ENCODE assay signal across 16 cellular contexts in the genomic region with DNA sequence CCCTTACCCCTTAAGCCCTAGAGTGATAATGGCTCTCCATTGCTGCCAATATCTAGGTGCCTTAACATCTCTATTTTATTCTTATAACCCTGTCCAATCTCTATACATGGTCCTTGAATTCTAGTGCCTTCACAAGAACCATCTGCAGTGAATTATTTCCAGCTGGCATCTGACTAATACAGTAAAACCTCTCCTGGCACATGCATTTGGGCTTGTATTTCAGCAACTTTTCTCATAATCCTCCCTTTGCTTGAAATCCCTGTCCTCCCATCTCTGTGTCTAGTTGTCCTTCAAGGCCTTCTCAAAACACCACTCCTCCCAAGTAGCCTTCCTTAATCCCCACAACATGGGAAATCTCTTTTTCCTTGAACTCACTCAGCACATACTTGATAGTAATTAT. TPM values are rescaled to one million over a fixed set of nuclear protein-coding genes. Genes with fewer than 3 reads are reported as not detected.
DNase-seq lines count a peak whose midpoint lies in the region; ATAC-seq and TF ChIP-seq lines count a peak whose summit lies in the region.
"Had no signal": no experiment of that assay in that cellular context is flagged by ENCODE, and none has a peak within 500 bp of the region (broad histone marks: within the 10 kb centered on the region; RNA-seq: fewer than 3 reads in every experiment).

No MANE protein-coding gene starts in this region.

- CTCF ChIA-PET in naive thymus-derived CD4-positive, alpha-beta T cell (lab: Charles Lee): no interaction called here

- peak overlapping the region; percentile 51 for H3K27ac Mint-ChIP-seq in HFFc6
- no peak overlapping the region for H3K27ac Mint-ChIP-seq in naive thymus-derived CD4-positive, alpha-beta T cell

- POLR2A ChIA-PET in naive thymus-derived CD4-positive, alpha-beta T cell (lab: Charles Lee): no interaction called here

- TF ChIP-seq CTCF in AG10803 (conservative IDR thresholded peaks at IDR 0.05; ENCODE audit: low read length) (no peak), HFFc6 (IDR thresholded peaks at IDR 0.05) (no peak), lower lobe of right lung (IDR thresholded peaks at IDR 0.05) (no peak)

- H3K36me3 ChIP-seq in lower lobe of right lung: no peaks in the 10 kb centered on the region
- no peaks in the 10 kb centered on the region for H3K36me3 ChIP-seq in naive thymus-derived CD4-positive, alpha-beta T cell (ENCODE audit: control insufficient read depth in 2 of 3, insufficient read depth in 3 of 3, low read length in 3 of 3)
- H3K36me3 ChIP-seq: BLaER1 treated with 17β-estradiol and CSF1 and Interleukin-3, amounts not matched to agents 10 nM and 100 nM had no signal

- intact Hi-C loops in lower lobe of right lung (cut with DNase I): no loop called here
- intact Hi-C loops in naive thymus-derived CD4-positive, alpha-beta T cell (cut with micrococcal nuclease): no loop called here

- no peaks in the 10 kb centered on the region for H3K4me1 ChIP-seq in lower lobe of right lung
- no peaks in the 10 kb centered on the region for H3K4me1 ChIP-seq in naive thymus-derived CD4-positive, alpha-beta T cell (ENCODE audit: control insufficient read depth in 2 of 2, insufficient read depth in 2 of 2, low read length in 2 of 2)

- no peak overlapping the region for H3K4me3 Mint-ChIP-seq in HFFc6
- no peak overlapping the region for H3K4me3 Mint-ChIP-seq in naive thymus-derived CD4-positive, alpha-beta T cell

- no peaks in the 10 kb centered on the region for H3K9me3 ChIP-seq in lower lobe of right lung
- H3K9me3 ChIP-seq in naive thymus-derived CD4-positive, alpha-beta T cell (ENCODE audit: control insufficient read depth in 2 of 3, low read length in 3 of 3): no peaks in the 10 kb centered on the region

- peaks cover 37% of the 10 kb centered on the region for H3K36me3 Mint-ChIP-seq in HFFc6 (ENCODE audit: low read depth)
- no peaks in the 10 kb centered on the region for H3K36me3 Mint-ChIP-seq in naive thymus-derived CD4-positive, alpha-beta T cell

- H3K4me1 Mint-ChIP-seq in HFFc6 (ENCODE audit: low read depth): peaks cover 48% of the 10 kb centered on the region
- H3K4me1 Mint-ChIP-seq in naive thymus-derived CD4-positive, alpha-beta T cell: peaks cover 0 to 9% (median 0%) of the 10 kb centered on the region in 7 donors

- H3K27ac ChIP-seq in lower lobe of right lung (no peak overlapping the region), caudate nucleus (ENCODE audit: low read depth, low read length) (no peak overlapping the region)
- no peak overlapping the region for H3K27ac ChIP-seq in naive thymus-derived CD4-positive, alpha-beta T cell (ENCODE audit: low read depth, low read length)
- H3K27ac ChIP-seq: BLaER1 treated with 17β-estradiol and CSF1 and Interleukin-3, amounts not matched to agents 10 nM and 100 nM; KMS-11 had no signal

- no peaks in the 10 kb centered on the region for H3K27me3 ChIP-seq in lower lobe of right lung (ENCODE audit: low read depth)
- no peaks in the 10 kb centered on the region for H3K27me3 ChIP-seq in naive thymus-derived CD4-positive, alpha-beta T cell (ENCODE audit: control insufficient read depth in 2 of 2, insufficient read depth in 2 of 2, low read length in 2 of 2)
- H3K27me3 ChIP-seq: BLaER1 treated with 17β-estradiol and CSF1 and Interleukin-3, amounts not matched to agents 10 nM and 100 nM had no signal

- no peaks in the 10 kb centered on the region for H3K9me3 Mint-ChIP-seq in HFFc6
- peaks cover 0 to 17% (median 8%) of the 10 kb centered on the region in 11 donors for H3K9me3 Mint-ChIP-seq in naive thymus-derived CD4-positive, alpha-beta T cell

- ATAC-seq in lower lobe of right lung: no peak
- ATAC-seq in naive thymus-derived CD4-positive, alpha-beta T cell: no peak
- ATAC-seq: Right ventricle myocardium inferior had no signal

- peak; percentile 85 for DNase-seq in AG10803 (ENCODE audit: low read depth)
- peak; percentile 47 for DNase-seq in HFFc6
- peak; percentile 63 for DNase-seq in dedifferentiated amniotic fluid mesenchymal stem cell (ENCODE audit: extremely low spot score)
- peak; percentile 61 for DNase-seq in myocyte (ENCODE audit: low read depth)
- DNase-seq in lower lobe of right lung: no peak
- DNase-seq in UCSD-AML1 (lab: John Stamatoyannopoulos, UW; ENCODE audit: unreplicated experiment): no peak
- no peak for DNase-seq in caudate nucleus (lab: John Stamatoyannopoulos, UW)
- DNase-seq in naive thymus-derived CD4-positive, alpha-beta T cell: no peak
- DNase-seq: DMS153, NCI-H1930, NCI-H2171 treated with DMSO at 0.1 percent for 48 hours, NCI-H510A, NCI-H82 had no signal

- H3K27me3 Mint-ChIP-seq in HFFc6 (ENCODE audit: insufficient read depth): no peaks in the 10 kb centered on the region
- peaks cover 14 to 58% (median 38%) of the 10 kb centered on the region in 5 donors for H3K27me3 Mint-ChIP-seq in naive thymus-derived CD4-positive, alpha-beta T cell

- H3K4me3 ChIP-seq in AG10803 (ENCODE audit: low read length) (no peak overlapping the region), lower lobe of right lung (no peak overlapping the region)
- no peak overlapping the region for H3K4me3 ChIP-seq in naive thymus-derived CD4-positive, alpha-beta T cell (ENCODE audit: low read length)
- H3K4me3 ChIP-seq: BLaER1 treated with 17β-estradiol and CSF1 and Interleukin-3, amounts not matched to agents 10 nM and 100 nM had no signal

RNA-seq across cellular contexts. Expression of gene HMGA2, which starts 14.2 kb away (rescaled TPM):
- 100 to 1,000 TPM in 5 of 6 experiments, 10 to 100 TPM in 1; 83.8 to 170 (median 167) TPM for total RNA-seq in HFFc6 (2021; fragmentation: NEBNext Ultra II Directional; extraction: Animal tissue kit (Norgen Biotek cat#: 25700))
- total RNA-seq in myocyte (2.3 TPM in 2 replicates), lower lobe of right lung (not detected)
- polyA plus RNA-seq in myocyte (2012): 0.73 TPM
- total RNA-seq in naive thymus-derived CD4-positive, alpha-beta T cell: under 1 TPM in 2 of 5 experiments, not detected in 3; 0.16 to 0.47 TPM
- not detected for polyA plus RNA-seq in naive thymus-derived CD4-positive, alpha-beta T cell
- total RNA-seq: Right ventricle myocardium inferior had no signal

Comparison
In these comparisons a context has a peak if more than half of its experiments do, and no peak if none do; other contexts are left out.
1. DNase-seq: peak in AG10803 (single experiment), HFFc6 (single experiment), dedifferentiated amniotic fluid mesenchymal stem cell (single experiment) and myocyte (single experiment); none in lower lobe of right lung (single experiment), UCSD-AML1 (single experiment), caudate nucleus (0 of 61) and naive thymus-derived CD4-positive, alpha-beta T cell (0 of 9).
2. RNA of gene HMGA2, which starts 14.2 kb away (total RNA-seq): 83.8 to 170 TPM in HFFc6; 2.3 TPM in myocyte, 0.16 to 0.47 TPM in naive thymus-derived CD4-positive, alpha-beta T cell and not detected in lower lobe of right lung (single experiment); every median in the first group is over 10 times any median in the second.